Comparison of ENCODE assay signal across 26 cellular contexts in the genomic region with DNA sequence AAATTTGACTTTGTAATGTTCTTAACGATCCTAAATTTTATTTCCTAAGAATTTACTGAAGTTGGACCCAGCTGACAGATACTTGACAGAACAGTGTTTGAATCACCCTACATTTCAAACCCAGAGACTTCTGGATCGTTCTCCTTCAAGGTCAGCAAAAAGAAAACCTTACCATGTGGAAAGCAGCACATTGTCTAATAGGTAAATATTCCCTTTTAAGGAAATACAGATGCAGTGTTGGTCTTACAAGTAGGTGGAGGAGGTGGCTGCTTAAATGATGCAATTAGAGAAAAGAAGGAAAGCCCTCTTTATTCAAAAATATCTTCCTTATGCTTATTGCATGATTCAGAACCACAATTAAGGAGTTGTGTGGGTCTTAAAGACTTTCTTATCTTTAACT.
"Had no signal": no experiment of that assay in that cellular context is flagged by ENCODE, and none has a peak within 500 bp of the region (broad histone marks: within the 10 kb centered on the region; RNA-seq: fewer than 3 reads in every experiment).

No MANE protein-coding gene starts in this region.

- ATAC-seq: activated CD8-positive, alpha-beta T cell treated with anti-CD3 and anti-CD28 coated beads for 36 hours; activated naive CD8-positive, alpha-beta T cell treated with anti-CD3 and anti-CD28 coated beads, Interleukin-2, amount 50 U/mL, for 24 hours; activated T-cell treated with anti-CD3 and anti-CD28 coated beads, Interleukin-2, amount 50 U/mL, for 4 hours; activated T-helper 17 cell treated with anti-CD3 and anti-CD28 coated beads, Interleukin-2, amount 50 U/mL, for 72 hours; gastrocnemius medialis; left colon; naive thymus-derived CD4-positive, alpha-beta T cell; upper lobe of right lung had no signal

- H3K4me3 ChIP-seq: esophagus muscularis mucosa, gastrocnemius medialis, pancreas, prostate gland, right atrium auricular region, spleen, suprapubic skin, tibial artery, upper lobe of right lung had no signal

- H3K4me1 ChIP-seq: esophagus muscularis mucosa, gastrocnemius medialis, pancreas, prostate gland, right atrium auricular region, spleen, suprapubic skin, tibial artery, upper lobe of right lung had no signal

- H3K27me3 ChIP-seq: esophagus muscularis mucosa, gastrocnemius medialis, pancreas, right atrium auricular region, suprapubic skin, tibial artery, upper lobe of right lung had no signal

- DNase-seq: activated B cell treated with CpG ODN at 0.5 μM for 24 hours; activated CD4-positive, alpha-beta T cell treated with anti-CD3 and anti-CD28 coated beads, Interleukin-2, amount 50 U/mL, for 1 hour; activated CD8-positive, alpha-beta T cell treated with anti-CD3 and anti-CD28 coated beads for 36 hours; activated gamma-delta T cell treated with Interleukin-2 at 50 U/mL for 16 hours; activated naive CD8-positive, alpha-beta T cell treated with anti-CD3 and anti-CD28 coated beads, Interleukin-2, amount 50 U/mL, for 24 hours; activated T-cell treated with anti-CD3 and anti-CD28 coated beads, Interleukin-2, amount 50 U/mL, for 4 hours; dermis blood vessel endothelial cell; effector CD4-positive, alpha-beta T cell; gastrocnemius medialis; glutamatergic neuron; kidney; left colon; midbrain; naive thymus-derived CD4-positive, alpha-beta T cell; pancreas; spleen; stimulated activated naive CD4-positive, alpha-beta T cell; T-helper 2 cell; tibial artery; upper lobe of right lung had no signal

- H3K36me3 ChIP-seq: gastrocnemius medialis, pancreas, prostate gland, suprapubic skin, tibial artery had no signal

- FAIRE-seq: bronchial epithelial cell had no signal

- H3K9me3 ChIP-seq: esophagus muscularis mucosa, gastrocnemius medialis, pancreas, prostate gland, right atrium auricular region, spleen, suprapubic skin, tibial artery, upper lobe of right lung had no signal

- H3K27ac ChIP-seq: esophagus muscularis mucosa, gastrocnemius medialis, pancreas, prostate gland, right atrium auricular region, spleen, suprapubic skin, tibial artery, upper lobe of right lung had no signal
